8 cellular contexts compared by ENCODE assay signal in genomic region chr7:148242271-148242801, GRCh38.
DNase-seq lines count a peak whose midpoint lies in the region; ATAC-seq and TF ChIP-seq lines count a peak whose summit lies in the region.

No MANE protein-coding gene starts in this region.

- H3K36me3 ChIP-seq in gastrocnemius medialis, result no peaks in the 10 kb centered on the region

- H3K4me3 ChIP-seq in gastrocnemius medialis, result no peak overlapping the region

- H3K4me3 Mint-ChIP-seq in WTC11, result peak overlapping the region; percentile 14; the same call in 1 of the 2 replicates

- H3K4me1 Mint-ChIP-seq in WTC11, result peaks cover 12% of the 10 kb centered on the region

- DNase-seq in CD1c-positive myeloid dendritic cell (ENCODE audit: extremely low spot score) (peak; percentile 46), NCI-H2029 (lab: John Stamatoyannopoulos, UW) (peak; percentile 71), WTC11 (ENCODE audit: low spot score) (peak; percentile 23), left cardiac atrium (no peak), gastrocnemius medialis (no peak)
- no peak for DNase-seq in NK-92 treated with Interleukin-12 subunit alpha and Interleukin-12 subunit beta, amount 100 ng/mL, for 24 hours (lab: John Stamatoyannopoulos, UW)

- H3K9me3 ChIP-seq in gastrocnemius medialis, result no peaks in the 10 kb centered on the region

- POLR2A ChIA-PET in WTC11 (lab: Charles Lee), result no interaction called here

- no peaks in the 10 kb centered on the region for H3K9me3 Mint-ChIP-seq in WTC11

- peaks cover 9% of the 10 kb centered on the region for H3K27me3 Mint-ChIP-seq in WTC11 (ENCODE audit: low read depth)

- ATAC-seq in GM18909 (IDR thresholded peaks at IDR 0.05; ENCODE audit: poor library complexity, unreplicated experiment) (peak; percentile 93), HG03060 (IDR thresholded peaks at IDR 0.05; ENCODE audit: low read depth, unreplicated experiment) (peak; percentile 94), WTC11 (peak; percentile 95), left cardiac atrium (peak; percentile 88 to 92), gastrocnemius medialis (no peak)

- H3K36me3 Mint-ChIP-seq in WTC11, result no peaks in the 10 kb centered on the region

- H3K27me3 ChIP-seq in gastrocnemius medialis, result no peaks in the 10 kb centered on the region

- intact Hi-C loops in left cardiac atrium (cut with DNase I) (loop anchor here (1.0 to 10.0 kb wide), 2 partner anchors 128 to 132 kb away; no protein-coding TSS in a partner anchor), gastrocnemius medialis (cut with DNase I; ENCODE audit: low total_unique reads) (no loop called here)

- no peak for TF ChIP-seq POLR2A in gastrocnemius medialis (IDR thresholded peaks at IDR 0.05)

- no peak overlapping the region for H3K27ac ChIP-seq in gastrocnemius medialis

- in situ Hi-C loops in gastrocnemius medialis (cut with MboI; ENCODE audit: low sequenced_read_pairs in 4 of 4), result no loop called here

- no peak overlapping the region for H3K27ac Mint-ChIP-seq in WTC11

- CTCF ChIA-PET in WTC11 (lab: Charles Lee), result interaction anchor here (0.5 to 3.0 kb wide), 30 partner anchors 9 to 810 kb away, joined by 3 to 36 read pairs (median 4); no protein-coding TSS in a partner anchor

- no peaks in the 10 kb centered on the region for H3K4me1 ChIP-seq in gastrocnemius medialis

- TF ChIP-seq CTCF in WTC11 (IDR thresholded peaks at IDR 0.05) (peak; percentile 78), gastrocnemius medialis (IDR thresholded peaks at IDR 0.05 in 4 of 5, conservative IDR thresholded peaks at IDR 0.05 in 1 of 5) (peak in 4 of 5 experiments; percentile 16 to 59 (median 36))

TF ChIP-seq in WTC11, 78 proteins besides CTCF, POLR2A, EP300 and RAD21:
- TF ChIP-seq NFYB (CRISPR knock-in tag; conservative IDR thresholded peaks at IDR 0.05; ENCODE audit: low read depth) (no peak), ZNF281 (CRISPR knock-in tag; IDR thresholded peaks at IDR 0.05) (no peak), ZNF423 (CRISPR knock-in tag; IDR thresholded peaks at IDR 0.05) (no peak), AFF4 (CRISPR knock-in tag; IDR thresholded peaks at IDR 0.05; ENCODE audit: borderline replicate concordance) (no peak), SMAD4 (CRISPR knock-in tag; IDR thresholded peaks at IDR 0.05) (no peak)
TF ChIP-seq in WTC11: peak in this region for 0.

Comparison
In these comparisons a context has a peak if more than half of its experiments do, and no peak if none do; other contexts are left out.
1. DNase-seq: peak in CD1c-positive myeloid dendritic cell (single experiment), NCI-H2029 (single experiment) and WTC11 (single experiment); none in left cardiac atrium (single experiment), gastrocnemius medialis (0 of 2) and NK-92 treated with Interleukin-12 subunit alpha and Interleukin-12 subunit beta, amount 100 ng/mL, for 24 hours (single experiment).
2. ATAC-seq: peak in GM18909 (single experiment), HG03060 (single experiment), WTC11 (single experiment) and left cardiac atrium (2 of 2); none in gastrocnemius medialis (0 of 2).